1 cellular context compared by ENCODE assay signal in the genomic region with DNA sequence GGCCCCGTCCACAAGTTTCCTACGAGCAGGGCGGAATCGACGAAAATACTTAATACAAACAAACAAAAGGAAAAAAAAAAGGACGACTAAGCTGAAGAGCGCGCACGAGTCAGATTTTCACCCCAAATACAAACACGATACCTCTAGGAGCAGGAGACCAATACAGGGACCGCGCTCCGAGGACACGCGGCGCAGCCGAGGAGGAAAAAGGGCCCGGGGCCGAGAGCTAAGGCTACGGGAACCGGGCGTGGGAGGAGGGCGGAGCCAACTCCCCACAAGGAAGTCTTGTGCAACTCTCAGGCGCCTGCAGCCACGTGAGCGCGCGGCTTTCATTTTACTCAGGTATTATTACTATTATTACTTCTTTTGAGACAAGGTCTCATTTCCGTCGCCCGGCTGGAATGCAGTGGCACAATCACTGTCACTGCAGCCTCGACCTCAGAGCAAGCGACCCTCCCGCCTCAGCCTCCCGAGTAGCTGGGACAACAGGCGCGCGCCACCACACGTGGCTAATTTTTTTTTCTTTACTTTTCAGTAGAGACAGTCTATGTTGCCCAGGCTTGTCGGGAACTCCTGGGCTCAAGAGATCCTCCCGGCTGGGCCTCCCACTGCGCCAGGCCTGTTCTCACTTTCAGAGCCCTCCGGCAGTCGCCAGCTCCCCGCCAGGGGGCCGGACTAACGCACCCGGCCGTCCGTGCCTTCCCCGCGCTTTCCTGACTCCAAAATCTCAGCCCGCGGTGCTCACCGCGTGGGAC.
A peak's percentile ranks its signal among the peaks of the same experiment; 100 is the strongest.
TF ChIP-seq lines count a peak whose summit lies in the region.

No MANE protein-coding gene starts in this region.

TF ChIP-seq in HEK293, 187 proteins besides CTCF, POLR2A, EP300 and RAD21 (continued from another document and continues in another):
- TF ChIP-seq INSM2 (tag by site-specific recombination; IDR thresholded peaks at IDR 0.05): 0 out of 2 replicates have a peak, but pooled peaks have one; percentile 13
- peak; percentile 60 for TF ChIP-seq ZNF629 (tag by site-specific recombination; IDR thresholded peaks at IDR 0.05)
- no peak for TF ChIP-seq ZNF433 (tag by site-specific recombination; IDR thresholded peaks at IDR 0.05; ENCODE audit: low read depth)
- TF ChIP-seq ZNF174 (tag by site-specific recombination; IDR thresholded peaks at IDR 0.05): no peak
- TF ChIP-seq ZNF670 (tag by site-specific recombination; IDR thresholded peaks at IDR 0.05; ENCODE audit: low read depth): no peak
- TF ChIP-seq ZNF391 (tag by site-specific recombination; IDR thresholded peaks at IDR 0.05; ENCODE audit: borderline replicate concordance, low read depth): no peak
- TF ChIP-seq ZNF280C (tag by site-specific recombination; IDR thresholded peaks at IDR 0.05): no peak
- TF ChIP-seq ZNF133 (tag by site-specific recombination; IDR thresholded peaks at IDR 0.05): no peak
- peak; percentile 45 for TF ChIP-seq KLF9 (tag by site-specific recombination; IDR thresholded peaks at IDR 0.05; ENCODE audit: low read depth)
- TF ChIP-seq ZBTB21 (tag by site-specific recombination; IDR thresholded peaks at IDR 0.05): no peak
- peak; percentile 23; the same call in 1 of the 2 replicates for TF ChIP-seq ZNF660 (tag by site-specific recombination; IDR thresholded peaks at IDR 0.05)
- TF ChIP-seq MEIS1 (CRISPR knock-in tag; IDR thresholded peaks at IDR 0.05; ENCODE audit: borderline replicate concordance): no peak
- no peak for TF ChIP-seq OVOL3 (tag by site-specific recombination; IDR thresholded peaks at IDR 0.05)
- TF ChIP-seq ZBTB11 (tag by site-specific recombination; conservative IDR thresholded peaks at IDR 0.05; ENCODE audit: low read depth): no peak; the same call in 1 of the 2 replicates
- no peak for TF ChIP-seq ZFP3 (tag by site-specific recombination; IDR thresholded peaks at IDR 0.05; ENCODE audit: low read depth)
- TF ChIP-seq ZNF488 (tag by site-specific recombination; IDR thresholded peaks at IDR 0.05): no peak
- TF ChIP-seq GLIS2 (tag by site-specific recombination; IDR thresholded peaks at IDR 0.05): no peak; the same call in 1 of the 2 replicates
- peak; percentile 93 for TF ChIP-seq ZNF18 (tag by site-specific recombination; IDR thresholded peaks at IDR 0.05)
- no peak for TF ChIP-seq PRDM2 (tag by site-specific recombination; IDR thresholded peaks at IDR 0.05; ENCODE audit: borderline replicate concordance)
- TF ChIP-seq, protein P1, sequence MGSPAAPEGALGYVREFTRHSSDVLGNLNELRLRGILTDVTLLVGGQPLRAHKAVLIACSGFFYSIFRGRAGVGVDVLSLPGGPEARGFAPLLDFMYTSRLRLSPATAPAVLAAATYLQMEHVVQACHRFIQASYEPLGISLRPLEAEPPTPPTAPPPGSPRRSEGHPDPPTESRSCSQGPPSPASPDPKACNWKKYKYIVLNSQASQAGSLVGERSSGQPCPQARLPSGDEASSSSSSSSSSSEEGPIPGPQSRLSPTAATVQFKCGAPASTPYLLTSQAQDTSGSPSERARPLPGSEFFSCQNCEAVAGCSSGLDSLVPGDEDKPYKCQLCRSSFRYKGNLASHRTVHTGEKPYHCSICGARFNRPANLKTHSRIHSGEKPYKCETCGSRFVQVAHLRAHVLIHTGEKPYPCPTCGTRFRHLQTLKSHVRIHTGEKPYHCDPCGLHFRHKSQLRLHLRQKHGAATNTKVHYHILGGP (tag by site-specific recombination; IDR thresholded peaks at IDR 0.05): no peak
- TF ChIP-seq, protein P2, sequence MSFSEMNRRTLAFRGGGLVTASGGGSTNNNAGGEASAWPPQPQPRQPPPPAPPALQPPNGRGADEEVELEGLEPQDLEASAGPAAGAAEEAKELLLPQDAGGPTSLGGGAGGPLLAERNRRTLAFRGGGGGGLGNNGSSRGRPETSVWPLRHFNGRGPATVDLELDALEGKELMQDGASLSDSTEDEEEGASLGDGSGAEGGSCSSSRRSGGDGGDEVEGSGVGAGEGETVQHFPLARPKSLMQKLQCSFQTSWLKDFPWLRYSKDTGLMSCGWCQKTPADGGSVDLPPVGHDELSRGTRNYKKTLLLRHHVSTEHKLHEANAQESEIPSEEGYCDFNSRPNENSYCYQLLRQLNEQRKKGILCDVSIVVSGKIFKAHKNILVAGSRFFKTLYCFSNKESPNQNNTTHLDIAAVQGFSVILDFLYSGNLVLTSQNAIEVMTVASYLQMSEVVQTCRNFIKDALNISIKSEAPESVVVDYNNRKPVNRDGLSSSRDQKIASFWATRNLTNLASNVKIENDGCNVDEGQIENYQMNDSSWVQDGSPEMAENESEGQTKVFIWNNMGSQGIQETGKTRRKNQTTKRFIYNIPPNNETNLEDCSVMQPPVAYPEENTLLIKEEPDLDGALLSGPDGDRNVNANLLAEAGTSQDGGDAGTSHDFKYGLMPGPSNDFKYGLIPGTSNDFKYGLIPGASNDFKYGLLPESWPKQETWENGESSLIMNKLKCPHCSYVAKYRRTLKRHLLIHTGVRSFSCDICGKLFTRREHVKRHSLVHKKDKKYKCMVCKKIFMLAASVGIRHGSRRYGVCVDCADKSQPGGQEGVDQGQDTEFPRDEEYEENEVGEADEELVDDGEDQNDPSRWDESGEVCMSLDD (tag by site-specific recombination; IDR thresholded peaks at IDR 0.05): no peak
- TF ChIP-seq ZNF610 (tag by site-specific recombination; IDR thresholded peaks at IDR 0.05; ENCODE audit: borderline replicate concordance): no peak
- peak; percentile 33; the same call in 1 of the 2 replicates for TF ChIP-seq ZFP37 (tag by site-specific recombination; IDR thresholded peaks at IDR 0.05)
- TF ChIP-seq PBX3 (CRISPR knock-in tag; IDR thresholded peaks at IDR 0.05): no peak
- TF ChIP-seq ZNF350 (tag by site-specific recombination; IDR thresholded peaks at IDR 0.05): no peak
